Comparison of ENCODE assay signal across 30 cellular contexts in the genomic region with DNA sequence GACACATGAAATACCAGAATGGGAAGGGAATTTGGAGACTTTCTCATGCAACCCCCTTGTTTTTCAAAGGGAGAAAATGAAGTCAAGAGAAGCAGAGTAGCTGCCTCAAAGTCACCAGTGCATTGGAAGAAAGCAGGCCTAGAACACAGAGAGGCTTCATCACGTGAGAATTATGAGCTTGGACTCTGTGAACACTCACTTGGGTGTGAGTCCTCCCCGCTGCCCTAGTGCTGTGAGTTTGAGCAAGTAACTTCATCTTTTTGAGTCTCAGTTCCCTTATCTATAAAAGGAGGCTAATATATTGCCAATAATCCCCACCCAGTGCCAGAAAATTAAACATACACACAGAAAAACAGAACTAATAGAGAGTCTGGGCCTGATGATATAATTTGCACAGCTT.
DNase-seq lines count a peak whose midpoint lies in the region; ATAC-seq and TF ChIP-seq lines count a peak whose summit lies in the region.
"Had no signal": no experiment of that assay in that cellular context is flagged by ENCODE, and none has a peak within 500 bp of the region (broad histone marks: within the 10 kb centered on the region; RNA-seq: fewer than 3 reads in every experiment).

No MANE protein-coding gene starts in this region.

- H3K79me1 ChIP-seq in neuronal stem cell (ENCODE audit: low read depth, low read length), result peaks cover 2% of the 10 kb centered on the region

- H3K9me3 Mint-ChIP-seq in activated B cell treated with CpG ODN at 0.5 μM for 24 hours, result no peaks in the 10 kb centered on the region
- H3K9me3 Mint-ChIP-seq: activated CD4-positive, alpha-beta T cell treated with anti-CD3 and anti-CD28 coated beads, Interleukin-2, amount 10 ng/mL, durations not matched to agents 24 days and 14 days; immature natural killer cell; nephron; stimulated activated effector memory CD8-positive, alpha-beta T cell treated with anti-CD3 and anti-CD28 coated beads, Interleukin-12 subunit alpha, Interleukin-12 subunit beta, amount 100 ng/mL, for 72 hours had no signal

- H3K23ac ChIP-seq in neuronal stem cell (ENCODE audit: low read depth, low read length, poor library complexity), result no peak overlapping the region

- TF ChIP-seq CTCF in GM20000 (IDR thresholded peaks at IDR 0.05; ENCODE audit: extremely low read depth, missing control alignments), result no peak
- no peak for TF ChIP-seq CTCF in activated B cell treated with CpG ODN at 0.5 μM for 24 hours (IDR thresholded peaks at IDR 0.05)

- H4K91ac ChIP-seq in neuronal stem cell (ENCODE audit: low read depth, low read length, poor library complexity), result no peak overlapping the region

- H3K36me3 ChIP-seq in neuronal stem cell (replicated peaks in 1 of 2; ENCODE audit: control insufficient read depth in 2 of 2, insufficient read depth in 2 of 2, low read length in 2 of 2), result no peaks in the 10 kb centered on the region
- H3K36me3 ChIP-seq: left ventricle myocardium inferior, pancreas, WERI-Rb-1 had no signal

- H3K4me1 ChIP-seq in neuronal stem cell (ENCODE audit: control insufficient read depth in 2 of 2, insufficient read depth in 1 of 2, low read depth in 1 of 2, low read length in 2 of 2), result peaks cover 12 to 32% of the 10 kb centered on the region in 2 donors
- H3K4me1 ChIP-seq: esophagus squamous epithelium, left ventricle myocardium inferior, pancreas had no signal

- CTCF ChIA-PET in activated B cell treated with CpG ODN at 0.5 μM for 24 hours (lab: Charles Lee), result no interaction called here

- intact Hi-C loops in activated B cell treated with CpG ODN at 0.5 μM for 24 hours (cut with micrococcal nuclease), result no loop called here

- no peaks in the 10 kb centered on the region for H3K27me3 Mint-ChIP-seq in activated B cell treated with CpG ODN at 0.5 μM for 24 hours
- H3K27me3 Mint-ChIP-seq: activated CD4-positive, alpha-beta T cell treated with anti-CD3 and anti-CD28 coated beads, Interleukin-2, amount 10 ng/mL, durations not matched to agents 24 days and 14 days had no signal

- no peaks in the 10 kb centered on the region for H3K9me3 ChIP-seq in neuronal stem cell (replicated peaks in 1 of 2; ENCODE audit: control insufficient read depth in 2 of 2, insufficient read depth in 1 of 2, low read depth in 1 of 2, low read length in 2 of 2)
- H3K9me3 ChIP-seq: BLaER1 treated with 17β-estradiol and CSF1 and Interleukin-3, amounts not matched to agents 10 nM and 100 nM; esophagus squamous epithelium; left ventricle myocardium inferior; pancreas had no signal

- WGBS in neuronal stem cell (ENCODE audit: extremely low coverage in 2 of 2, insufficient read length in 2 of 2, insufficient replicate concordance in 1 of 2), 2 donors, result no CpG with 5 or more reads among the region's 2 CpGs

- no peak overlapping the region for H3K4me3 ChIP-seq in neuronal stem cell (ENCODE audit: low read length in 2 of 2)
- H3K4me3 ChIP-seq: BLaER1 treated with 17β-estradiol and CSF1 and Interleukin-3, amounts not matched to agents 10 nM and 100 nM; esophagus squamous epithelium; left ventricle myocardium inferior; pancreas had no signal

- H2BK120ac ChIP-seq in neuronal stem cell (ENCODE audit: low read depth, low read length), result no peak overlapping the region

- no peak overlapping the region for H3K14ac ChIP-seq in neuronal stem cell (ENCODE audit: low read length)

- H3K18ac ChIP-seq in neuronal stem cell (ENCODE audit: low read length), result no peak overlapping the region

- H2AK5ac ChIP-seq in neuronal stem cell (ENCODE audit: low read depth, low read length), result no peak overlapping the region

- DNase-seq in CD1c-positive myeloid dendritic cell (ENCODE audit: extremely low spot score) (peak; percentile 76), GM20000 (ENCODE audit: low spot score) (peak; percentile 22), activated B cell treated with CpG ODN at 0.5 μM for 24 hours (no peak), neuronal stem cell (ENCODE audit: low spot score) (no peak), NCI-H146 (lab: John Stamatoyannopoulos, UW) (no peak)
- DNase-seq in activated naive CD4-positive, alpha-beta T cell (lab: John Stamatoyannopoulos, UW), result no peak
- DNase-seq: ACHN; activated CD4-positive, alpha-beta T cell treated with anti-CD3 and anti-CD28 coated beads, Interleukin-2, amount 10 ng/mL, durations not matched to agents 24 days and 14 days; activated gamma-delta T cell; activated T-cell treated with anti-CD3 and anti-CD28 coated beads, Interleukin-2, amount 50 U/mL, for 1 hour; central memory CD4-positive, alpha-beta T cell; DND-41; esophagus squamous epithelium; immature natural killer cell; left ventricle myocardium inferior; midbrain; NCI-H1092 treated with DMSO at 0.1 percent for 48 hours; NCI-H187 treated with DMSO at 0.1 percent for 48 hours; NCI-H345; NCI-H774; pancreas; stimulated activated CD4-positive, alpha-beta T cell treated with anti-CD3 and anti-CD28 coated beads, Interleukin-12 subunit alpha, Interleukin-12 subunit beta, amount 100 ng/mL, for 4 hours; stimulated activated CD4-positive, alpha-beta T cell treated with anti-CD3 and anti-CD28 coated beads, Interleukin-4, amount 100 ng/mL, for 24 hours; WERI-Rb-1 had no signal

- peaks cover 0 to 9% (median 0%) of the 10 kb centered on the region in 3 experiments for H3K27me3 ChIP-seq in neuronal stem cell (ENCODE audit: control insufficient read depth in 3 of 3, insufficient read depth in 3 of 3, low read depth in 1 of 3, low read length in 3 of 3)
- H3K27me3 ChIP-seq: BLaER1 treated with 17β-estradiol and CSF1 and Interleukin-3, amounts not matched to agents 10 nM and 100 nM; esophagus squamous epithelium; pancreas had no signal

- no peak overlapping the region for H2BK15ac ChIP-seq in neuronal stem cell (ENCODE audit: low read length)

- H3K27ac Mint-ChIP-seq in activated B cell treated with CpG ODN at 0.5 μM for 24 hours, result peak overlapping the region; percentile 59
- H3K27ac Mint-ChIP-seq: activated CD4-positive, alpha-beta T cell treated with anti-CD3 and anti-CD28 coated beads, Interleukin-2, amount 10 ng/mL, durations not matched to agents 24 days and 14 days; immature natural killer cell; nephron; stimulated activated effector memory CD8-positive, alpha-beta T cell treated with anti-CD3 and anti-CD28 coated beads, Interleukin-12 subunit alpha, Interleukin-12 subunit beta, amount 100 ng/mL, for 72 hours had no signal

- peaks cover 13% of the 10 kb centered on the region for H3K36me3 Mint-ChIP-seq in activated B cell treated with CpG ODN at 0.5 μM for 24 hours (ENCODE audit: low read depth)

- no peak overlapping the region for H2AFZ ChIP-seq in neuronal stem cell (ENCODE audit: low read length)

- H4K8ac ChIP-seq in neuronal stem cell (ENCODE audit: low read depth, low read length), result no peak overlapping the region

- no peak overlapping the region for H2BK12ac ChIP-seq in neuronal stem cell (ENCODE audit: low read length)

- ATAC-seq in activated B cell treated with CpG ODN at 0.5 μM for 24 hours (ENCODE audit: low read depth), result peak; percentile 60
- ATAC-seq in HG03469 (IDR thresholded peaks at IDR 0.05; ENCODE audit: unreplicated experiment), result no peak
- no peak for ATAC-seq in HG02885 (IDR thresholded peaks at IDR 0.05; ENCODE audit: poor library complexity, unreplicated experiment)
- ATAC-seq: right cardiac atrium; stimulated activated effector memory CD8-positive, alpha-beta T cell treated with anti-CD3 and anti-CD28 coated beads, Interleukin-12 subunit alpha, Interleukin-12 subunit beta, amount 100 ng/mL, for 72 hours had no signal

- H3K27ac ChIP-seq in neuronal stem cell (replicated peaks; ENCODE audit: low read length), result peak overlapping the region; percentile 4
- H3K27ac ChIP-seq: BLaER1 treated with 17β-estradiol and CSF1 and Interleukin-3, amounts not matched to agents 10 nM and 100 nM; esophagus squamous epithelium; left ventricle myocardium inferior; pancreas; WERI-Rb-1 had no signal

- H3K4me2 ChIP-seq in neuronal stem cell (ENCODE audit: insufficient read depth, low read length, poor library complexity, severe bottlenecking), result no peak overlapping the region

- POLR2A ChIA-PET in activated B cell treated with CpG ODN at 0.5 μM for 24 hours (lab: Charles Lee), result interaction anchor here (1.8 kb wide), 1 partner anchor 19 kb away, joined by 4 read pairs; no protein-coding TSS in a partner anchor

- no peak overlapping the region for H3K9ac ChIP-seq in neuronal stem cell (ENCODE audit: low read depth, low read length, poor library complexity)
- H3K9ac ChIP-seq: BLaER1 treated with 17β-estradiol and CSF1 and Interleukin-3, amounts not matched to agents 10 nM and 100 nM had no signal

- peaks cover 19% of the 10 kb centered on the region for H3K4me1 Mint-ChIP-seq in activated B cell treated with CpG ODN at 0.5 μM for 24 hours
- H3K4me1 Mint-ChIP-seq: activated CD4-positive, alpha-beta T cell treated with anti-CD3 and anti-CD28 coated beads, Interleukin-2, amount 10 ng/mL, durations not matched to agents 24 days and 14 days; immature natural killer cell had no signal

- H3K4ac ChIP-seq in neuronal stem cell (ENCODE audit: low read length), result no peak overlapping the region

- H3K4me3 Mint-ChIP-seq in activated B cell treated with CpG ODN at 0.5 μM for 24 hours, result no peak overlapping the region
- H3K4me3 Mint-ChIP-seq: activated CD4-positive, alpha-beta T cell treated with anti-CD3 and anti-CD28 coated beads, Interleukin-2, amount 10 ng/mL, durations not matched to agents 24 days and 14 days; immature natural killer cell; nephron; stimulated activated effector memory CD8-positive, alpha-beta T cell treated with anti-CD3 and anti-CD28 coated beads, Interleukin-12 subunit alpha, Interleukin-12 subunit beta, amount 100 ng/mL, for 72 hours had no signal

- no peak overlapping the region for H2BK5ac ChIP-seq in neuronal stem cell (ENCODE audit: low read length)

Comparison
In these comparisons a context has a peak if more than half of its experiments do, and no peak if none do; other contexts are left out.
1. DNase-seq: peak in CD1c-positive myeloid dendritic cell (single experiment) and GM20000 (single experiment); none in activated B cell treated with CpG ODN at 0.5 μM for 24 hours (single experiment), neuronal stem cell (single experiment), NCI-H146 (single experiment) and activated naive CD4-positive, alpha-beta T cell (0 of 4).